27 cellular contexts compared by ENCODE assay signal in the genomic region with DNA sequence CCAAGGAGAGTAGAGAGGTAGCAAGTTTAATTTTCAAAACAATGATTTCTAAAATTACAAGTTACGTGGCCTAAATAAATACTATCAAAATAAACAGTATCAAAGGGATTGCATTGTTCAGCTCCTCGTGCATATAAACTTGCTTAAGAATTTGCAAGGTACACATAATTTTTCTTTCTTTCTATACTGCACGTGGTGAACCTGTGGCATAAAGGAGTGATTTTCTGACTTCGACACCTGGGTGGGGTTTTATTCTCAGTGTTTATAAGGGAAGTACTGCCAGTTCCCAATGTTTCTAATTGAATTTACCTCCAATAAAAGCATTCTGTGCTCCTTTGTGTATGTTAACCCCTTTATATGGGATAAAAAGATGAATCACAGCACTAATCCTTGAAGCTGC. TPM values are rescaled to one million over a fixed set of nuclear protein-coding genes. Genes with fewer than 3 reads are reported as not detected.
"Had no signal": no experiment of that assay in that cellular context is flagged by ENCODE, and none has a peak within 500 bp of the region (broad histone marks: within the 10 kb centered on the region; RNA-seq: fewer than 3 reads in every experiment).

No MANE protein-coding gene starts in this region.

- H3K4me1 ChIP-seq: ascending aorta, body of pancreas had no signal

- H3K27me3 ChIP-seq: ascending aorta, body of pancreas had no signal

- DNase-seq: activated CD4-positive, alpha-beta T cell treated with anti-CD3 and anti-CD28 coated beads for 36 hours; activated CD4-positive, alpha-beta T cell treated with anti-CD3 and anti-CD28 coated beads, Interleukin-2, amount 50 U/mL, for 1 hour; activated CD8-positive, alpha-beta memory T cell treated with anti-CD3 and anti-CD28 coated beads, Interleukin-2, amount 50 U/mL, for 4 hours; activated CD8-positive, alpha-beta T cell treated with anti-CD3 and anti-CD28 coated beads for 36 hours; activated naive CD8-positive, alpha-beta T cell treated with anti-CD3 and anti-CD28 coated beads, Interleukin-2, amount 50 U/mL, for 24 hours; amniotic stem cell; body of pancreas; central memory CD4-positive, alpha-beta T cell; Kasumi-1; KBM-7; NCI-H1048; NCI-H146; NCI-H187 treated with DMSO at 0.1 percent for 48 hours; NCI-H2171; NCI-H2227 treated with DMSO at 0.1 percent for 48 hours; NCI-H446 treated with DMSO at 0.1 percent for 48 hours; NCI-H524 treated with DMSO at 0.1 percent for 48 hours; PC-9; SIG-M5; T-helper 17 cell; T-helper 9 cell; WERI-Rb-1 had no signal

- H3K9me3 ChIP-seq: ascending aorta, body of pancreas had no signal

- H3K4me2 ChIP-seq: PC-9 had no signal

- ATAC-seq: activated CD4-positive, alpha-beta T cell treated with anti-CD3 and anti-CD28 coated beads for 36 hours; activated CD8-positive, alpha-beta T cell treated with anti-CD3 and anti-CD28 coated beads for 36 hours; activated naive CD4-positive, alpha-beta T cell treated with anti-CD3 and anti-CD28 coated beads, Interleukin-2, amount 50 U/mL, for 72 hours; activated naive CD8-positive, alpha-beta T cell treated with anti-CD3 and anti-CD28 coated beads, Interleukin-2, amount 50 U/mL, for 24 hours; body of pancreas; T-helper 17 cell had no signal

- H3K4me3 ChIP-seq: ascending aorta, body of pancreas, PC-9 had no signal

- H3K27ac ChIP-seq: ascending aorta, body of pancreas, PC-9, WERI-Rb-1 had no signal

- H2AFZ ChIP-seq: PC-9 had no signal

RNA-seq across cellular contexts. Expression of gene C20orf144, which starts 50.1 kb away (rescaled TPM):
- total RNA-seq: ascending aorta, bronchial epithelial cell had no signal

RNA-seq across cellular contexts. Expression of gene ACTL10, which starts 54.7 kb away (rescaled TPM):
- total RNA-seq: M059J, RPMI7951 had no signal
